ENCODE assay signal across 8 cellular contexts in genomic region chr12:132144115-132145071, GRCh38. TPM values are rescaled to one million over a fixed set of nuclear protein-coding genes. Genes with fewer than 3 reads are reported as not detected.
DNase-seq lines count a peak whose midpoint lies in the region; ATAC-seq and TF ChIP-seq lines count a peak whose summit lies in the region.

TSS of gene DDX51 (minus strand) at chr12:132144319. CDS start at chr12:132144296, 23 bp downstream.
TSS of gene NOC4L (plus strand) at chr12:132144457. CDS start at chr12:132144489, 32 bp downstream.

- H3K36me3 ChIP-seq in BJ (ENCODE audit: control insufficient read depth, insufficient read depth, low read length): peaks cover 26% of the 10 kb centered on the region
- H3K36me3 ChIP-seq in colonic mucosa: peaks cover 7% of the 10 kb centered on the region

- no peaks in the 10 kb centered on the region for H3K9me3 ChIP-seq in colonic mucosa

- H3K4me1 ChIP-seq in colonic mucosa: peaks cover 19% of the 10 kb centered on the region

- POLR2A ChIA-PET in BJ (lab: Charles Lee): no interaction called here

- peak within 1 kb of the TSS; percentile 86 to 92 for H3K9ac ChIP-seq in colonic mucosa (ENCODE audit: low read depth in 2 of 2, low read length in 2 of 2)

- ATAC-seq in HG03439 (IDR thresholded peaks at IDR 0.05; ENCODE audit: unreplicated experiment): peak; percentile 79
- peak; percentile 91 for ATAC-seq in left colon

- TF ChIP-seq CTCF in BJ (IDR thresholded peaks at IDR 0.05; ENCODE audit: insufficient read depth, low read depth, low read length) (no peak), colonic mucosa (IDR thresholded peaks at IDR 0.05) (no peak)

- H3K27me3 ChIP-seq in BJ (ENCODE audit: control insufficient read depth, insufficient read depth, low read length) (no peaks in the 10 kb centered on the region), colonic mucosa (no peaks in the 10 kb centered on the region)

- CTCF ChIA-PET in BJ (lab: Yijun Ruan, JAX): interaction anchor here (1.1 to 3.2 kb wide), 2 partner anchors 9 to 471 kb away, joined by 5 to 9 read pairs; no protein-coding TSS in a partner anchor

- intact Hi-C loops in colonic mucosa (cut with DNase I) (no loop called here), left colon (cut with DNase I, micrococcal nuclease) (no loop called here)

- peak within 1 kb of the TSS; percentile 13 for H3K27ac ChIP-seq in colonic mucosa

- H3K4me3 ChIP-seq in BJ (ENCODE audit: low read depth, low read length) (peak within 1 kb of the TSS; percentile 97), colonic mucosa (peak within 1 kb of the TSS; percentile 98)

- peak; percentile 46 for DNase-seq in BJ (ENCODE audit: low read depth)
- peak; percentile 98 for DNase-seq in GM19238 (ENCODE audit: insufficient read length, low spot score)
- peak; percentile 90 for DNase-seq in NCI-H510A treated with DMSO at 0.1 percent for 48 hours (lab: John Stamatoyannopoulos, UW)
- peak; percentile 94 to 95 for DNase-seq in activated CD4-positive, alpha-beta T cell treated with anti-CD3 and anti-CD28 coated beads for 4 hours
- DNase-seq in colonic mucosa: peak; percentile 93
- peak; percentile 89 to 96 for DNase-seq in left colon
- DNase-seq in stimulated activated CD4-positive, alpha-beta T cell treated with anti-CD3 and anti-CD28 coated beads, Interleukin-1b, Interleukin-23, amount 100 ng/mL, for 4 hours (ENCODE audit: low read depth in 2 of 2): peak; percentile 97

RNA-seq across cellular contexts. Expression of gene DDX51, which starts in this region (rescaled TPM):
- 5.3 and 8.2 TPM in 2 replicates for polyA plus RNA-seq in BJ (2011; rRNA removed)
- 4.7 and 6.9 TPM in 2 replicates for polyA minus RNA-seq in BJ (2011; rRNA and poly(A)+ RNA removed)
- total RNA-seq in colonic mucosa (10 to 100 TPM in 1 of 2 donors, 1 to 10 TPM in 1; 9.4 to 22.9 TPM), left colon (10 to 100 TPM; 15.2 to 16.7 TPM)

RNA-seq across cellular contexts. Expression of gene NOC4L, which starts in this region (rescaled TPM):
- 3.9 and 8.1 TPM in 2 replicates for polyA plus RNA-seq in BJ (2011; rRNA removed)
- polyA minus RNA-seq in BJ (2011; rRNA and poly(A)+ RNA removed): 5.4 and 6.1 TPM in 2 replicates
- total RNA-seq in colonic mucosa: 10 to 100 TPM; 12.5 to 29.7 TPM
- 10 to 100 TPM; 13.3 to 19.9 TPM for total RNA-seq in left colon

Comparison
In these comparisons a context has a peak if more than half of its experiments do, and no peak if none do; other contexts are left out.
1. Peak in every context shown above with its lines: DNase-seq, ATAC-seq, H3K4me3 ChIP-seq and H3K27ac ChIP-seq.
2. DNase-seq: peak in every context shown above with its lines; median percentile 98 in GM19238; 97 in stimulated activated CD4-positive, alpha-beta T cell treated with anti-CD3 and anti-CD28 coated beads, Interleukin-1b, Interleukin-23, amount 100 ng/mL, for 4 hours; 94 in activated CD4-positive, alpha-beta T cell treated with anti-CD3 and anti-CD28 coated beads for 4 hours; 93 in colonic mucosa; 92 in left colon; 90 in NCI-H510A treated with DMSO at 0.1 percent for 48 hours; 46 in BJ.